ENCODE assay signal across 23 cellular contexts in genomic region chr4:129561280-129561679, GRCh38.
DNase-seq lines count a peak whose midpoint lies in the region; ATAC-seq, FAIRE-seq and TF ChIP-seq lines count a peak whose summit lies in the region.
"Had no signal": no experiment of that assay in that cellular context is flagged by ENCODE, and none has a peak within 500 bp of the region (broad histone marks: within the 10 kb centered on the region; RNA-seq: fewer than 3 reads in every experiment).

No MANE protein-coding gene starts in this region.

- no TSS peak for BruUV-seq in HepG2 (replicated peaks; lab: Mats Ljungman, UMichigan)

- TF ChIP-seq POLR2A in HepG2 (IDR thresholded peaks at IDR 0.05; ENCODE audit: insufficient read depth in 1 of 2, low read depth in 2 of 2, low read length in 2 of 2) (no peak), right lobe of liver (IDR thresholded peaks at IDR 0.05) (no peak)

- no peak for ATAC-seq in HepG2
- no peak for ATAC-seq in right lobe of liver
- ATAC-seq in HG02884 (IDR thresholded peaks at IDR 0.05; ENCODE audit: unreplicated experiment) = no peak
- ATAC-seq: GM12878 had no signal

- H3K9me2 ChIP-seq in Loucy (replicated peaks; ENCODE audit: low read depth, low read length) = no peaks in the 10 kb centered on the region

- H3K4me3 ChIP-seq in HepG2 (replicated peaks in 1 of 3; ENCODE audit: insufficient read depth in 1 of 3, low read depth in 2 of 3, low read length in 3 of 3) = no peak overlapping the region
- no peak overlapping the region for H3K4me3 ChIP-seq in right lobe of liver
- H3K4me3 ChIP-seq in Loucy (ENCODE audit: low read length, poor library complexity, severe bottlenecking) = no peak overlapping the region
- H3K4me3 ChIP-seq: BLaER1, GM12878 had no signal

- TF ChIP-seq CTCF in HepG2 (CRISPR knock-in tag; IDR thresholded peaks at IDR 0.05) (no peak), right lobe of liver (IDR thresholded peaks at IDR 0.05) (no peak), Loucy (conservative IDR thresholded peaks at IDR 0.05; ENCODE audit: low read length) (no peak)

- in situ Hi-C loops in HepG2 (cut with HindIII; ENCODE audit: extremely low pct_ligation_motif_present, low pct_unique_long_range_greater_than_20kb) = no loop called here

- POLR2A ChIA-PET in HepG2 (lab: Yijun Ruan, JAX) = no interaction called here

- no peak for FAIRE-seq in HepG2 (lab: Jason Lieb, UNC)
- FAIRE-seq: GM12878, GM12892, GM18507 had no signal

- H3K79me2 ChIP-seq in HepG2 (ENCODE audit: insufficient read depth, low read length) (no peaks in the 10 kb centered on the region), Loucy (ENCODE audit: insufficient read depth, low read length) (no peaks in the 10 kb centered on the region)

- H3K9ac ChIP-seq in HepG2 (ENCODE audit: insufficient read depth, low read depth, low read length) = no peak overlapping the region
- no peak overlapping the region for H3K9ac ChIP-seq in Loucy (ENCODE audit: low read depth, low read length, poor library complexity, severe bottlenecking)
- H3K9ac ChIP-seq: BLaER1 had no signal

- 2% methylated on average over 1 of the region's 1 CpG for WGBS in HepG2 (ENCODE audit: low lambda C conversion rate)
- WGBS in right lobe of liver (ENCODE audit: insufficient coverage, low coverage, low lambda C conversion rate, missing lambda C conversion rate) = 0% methylated on average over 1 of the region's 1 CpG

- H3K36me3 ChIP-seq in HepG2 (replicated peaks in 1 of 2; ENCODE audit: control insufficient read depth in 1 of 2, insufficient read depth in 2 of 2, low read length in 2 of 2) = no peaks in the 10 kb centered on the region
- H3K36me3 ChIP-seq in right lobe of liver = no peaks in the 10 kb centered on the region
- H3K36me3 ChIP-seq in Loucy (ENCODE audit: insufficient read depth, low read length) = no peaks in the 10 kb centered on the region
- H3K36me3 ChIP-seq: BE2C, BLaER1 had no signal

- no peak overlapping the region for H2AFZ ChIP-seq in HepG2 (ENCODE audit: low read length)
- H2AFZ ChIP-seq in Loucy (ENCODE audit: low read length) = 0 out of 2 replicates have a peak overlapping the region, but pooled peaks have one; percentile 48

- CTCF ChIA-PET in HepG2 (lab: Yijun Ruan, JAX; ENCODE audit: low intra/inter-chr PET ratio, low total read pairs) = no interaction called here

- no peak for DNase-seq in HepG2 (ENCODE audit: low spot score)
- no peak for DNase-seq in right lobe of liver
- no peak for DNase-seq in NCI-H1694 treated with DMSO at 0.1 percent for 48 hours (lab: John Stamatoyannopoulos, UW)
- DNase-seq: 8988T; ACHN; BE2C; C1 segment of cervical spinal cord; CD4-positive, alpha-beta memory T cell; CD4-positive, CD25-positive, alpha-beta regulatory T cell; CD8-positive, alpha-beta memory T cell; COR-L47; DMS 273 treated with DMSO at 0.1 percent for 48 hours; DMS153; DMS53; DMS79; DND-41; GDM1 had no signal

- H3K27me3 ChIP-seq in HepG2 (ENCODE audit: control insufficient read depth in 1 of 2, insufficient read depth in 2 of 2, low read length in 2 of 2) (no peaks in the 10 kb centered on the region; a peak in 1 of 5 replicates), right lobe of liver (no peaks in the 10 kb centered on the region), Loucy (ENCODE audit: insufficient read depth, low read length, poor library complexity, severe bottlenecking) (no peaks in the 10 kb centered on the region)
- H3K27me3 ChIP-seq: BE2C, BLaER1 had no signal

- H3K4me2 ChIP-seq in HepG2 (ENCODE audit: low read depth, low read length) = no peak overlapping the region
- no peak overlapping the region for H3K4me2 ChIP-seq in Loucy (ENCODE audit: low read depth, low read length, poor library complexity, severe bottlenecking)
- H3K4me2 ChIP-seq: BLaER1 had no signal

- TF ChIP-seq RAD21 in HepG2 (CRISPR knock-in tag; IDR thresholded peaks at IDR 0.05) = no peak

- H4K20me1 ChIP-seq in HepG2 (ENCODE audit: insufficient read depth, low read length) = no peaks in the 10 kb centered on the region
- H4K20me1 ChIP-seq in Loucy (ENCODE audit: insufficient read depth, low read length, poor library complexity, severe bottlenecking) = no peaks in the 10 kb centered on the region
- H4K20me1 ChIP-seq: BLaER1 had no signal

- no peaks in the 10 kb centered on the region for H3F3A ChIP-seq in Loucy (ENCODE audit: low read depth)

- no peak for TF ChIP-seq EP300 in HepG2 (IDR thresholded peaks at IDR 0.05; ENCODE audit: low read depth in 2 of 2, low read length in 2 of 2)
- no peak for TF ChIP-seq EP300 in HepG2 (CRISPR knock-in tag; IDR thresholded peaks at IDR 0.05; ENCODE audit: borderline replicate concordance)

- H3K27ac ChIP-seq in HepG2 (ENCODE audit: extremely low read length, insufficient read depth, low read length) (no peak overlapping the region), right lobe of liver (no peak overlapping the region)
- H3K27ac ChIP-seq: BLaER1 had no signal

- H3K4me1 ChIP-seq in HepG2 (ENCODE audit: insufficient read depth, low read length) (no peaks in the 10 kb centered on the region), right lobe of liver (no peaks in the 10 kb centered on the region), Loucy (ENCODE audit: insufficient read depth, low read length, poor library complexity, severe bottlenecking) (no peaks in the 10 kb centered on the region)
- H3K4me1 ChIP-seq: BE2C, BLaER1 had no signal

- intact Hi-C loops in HepG2 (cut with micrococcal nuclease; ENCODE audit: unreplicated experiment) (no loop called here), right lobe of liver (cut with DNase I) (no loop called here)

- H3K9me3 ChIP-seq in HepG2 (ENCODE audit: low read length) (no peaks in the 10 kb centered on the region), right lobe of liver (no peaks in the 10 kb centered on the region), Loucy (ENCODE audit: insufficient read depth, low read depth, low read length) (no peaks in the 10 kb centered on the region)
- H3K9me3 ChIP-seq: BE2C, BLaER1 had no signal

TF ChIP-seq in HepG2, 621 proteins besides CTCF, POLR2A, EP300 and RAD21:
- TF ChIP-seq ZNF75D (CRISPR knock-in tag; IDR thresholded peaks at IDR 0.05; ENCODE audit: borderline replicate concordance) (no peak), CEBPB (IDR thresholded peaks at IDR 0.05; ENCODE audit: borderline replicate concordance, low read depth, low read length) (peak; percentile 17; the same call in 1 of the 2 replicates)
